In the genomic region with DNA sequence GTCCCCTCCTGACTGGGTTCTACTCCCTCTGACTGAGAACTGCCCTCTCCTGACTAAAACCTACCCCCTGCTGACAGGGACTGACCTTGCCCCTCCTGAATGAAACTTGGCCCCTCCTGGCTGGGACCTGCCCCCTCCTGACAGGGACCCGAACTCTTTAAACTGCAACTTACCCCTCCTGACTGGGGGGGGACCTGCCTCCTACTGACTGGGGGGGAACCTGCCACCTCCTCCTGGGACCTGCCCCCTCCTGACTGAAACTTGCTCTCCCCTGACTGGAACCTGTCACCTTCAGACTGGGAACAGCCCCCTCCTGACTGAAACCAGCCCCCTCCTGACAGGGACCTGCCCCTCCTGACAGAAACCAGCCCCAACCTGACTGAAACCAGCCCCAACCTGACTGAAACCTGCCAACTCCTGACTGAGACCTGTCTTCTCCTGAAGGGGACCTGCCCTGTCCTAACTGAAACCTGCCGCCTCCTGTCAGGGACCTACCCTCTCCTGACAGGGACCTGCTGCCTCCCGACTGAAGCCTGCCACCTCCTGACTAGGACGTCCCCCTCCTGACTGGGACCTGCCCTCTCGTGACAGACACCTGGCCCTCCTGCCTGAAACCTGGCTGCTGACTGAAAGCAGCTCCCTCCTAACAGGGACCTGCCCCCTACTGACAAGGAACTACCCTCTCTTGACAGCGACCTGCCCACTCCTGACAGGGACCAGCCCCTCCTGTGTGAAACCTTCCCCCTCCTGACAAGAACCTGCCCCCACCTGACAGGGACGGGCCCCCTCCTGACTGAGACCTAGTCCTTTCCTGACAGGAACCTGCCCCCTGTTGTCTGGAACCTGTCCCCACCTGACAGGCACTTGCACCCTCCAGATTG, we compare ENCODE assay signal across 17 cellular contexts.
DNase-seq lines count a peak whose midpoint lies in the region; ATAC-seq, FAIRE-seq and TF ChIP-seq lines count a peak whose summit lies in the region.
"Had no signal": no experiment of that assay in that cellular context is flagged by ENCODE, and none has a peak within 500 bp of the region (broad histone marks: within the 10 kb centered on the region; RNA-seq: fewer than 3 reads in every experiment).

No MANE protein-coding gene starts in this region.

- FAIRE-seq in HepG2 (lab: Jason Lieb, UNC) = no peak
- FAIRE-seq in frontal cortex (lab: Jason Lieb, UNC) = no peak
- FAIRE-seq: colon, small intestine, urothelium cell line had no signal

- no peaks in the 10 kb centered on the region for H3K36me3 ChIP-seq in HepG2 (replicated peaks in 1 of 2; ENCODE audit: control insufficient read depth in 1 of 2, insufficient read depth in 2 of 2, low read length in 2 of 2)
- H3K36me3 ChIP-seq in tibial artery = peaks cover 29 to 42% (median 36%) of the 10 kb centered on the region in 3 donors

- no peak overlapping the region for H3K4me3 Mint-ChIP-seq in T-helper 17 cell
- H3K4me3 Mint-ChIP-seq: activated CD4-positive, alpha-beta memory T cell treated with anti-CD3 and anti-CD28 coated beads, Interleukin-2, amount 10 ng/mL, durations not matched to agents 7 days and 5 days; activated naive CD4-positive, alpha-beta T cell treated with anti-CD3 and anti-CD28 coated beads, Interleukin-2, amount 10 ng/mL, durations not matched to agents 7 days and 5 days had no signal

- in situ Hi-C loops in HepG2 (cut with HindIII; ENCODE audit: extremely low pct_ligation_motif_present, low pct_unique_long_range_greater_than_20kb) = no loop called here

- TF ChIP-seq POLR2A in HepG2 (IDR thresholded peaks at IDR 0.05; ENCODE audit: insufficient read depth in 1 of 2, low read depth in 2 of 2, low read length in 2 of 2) = no peak

- no peak overlapping the region for H3K9ac ChIP-seq in HepG2 (ENCODE audit: insufficient read depth, low read depth, low read length)

- H3K4me3 ChIP-seq in HepG2 (replicated peaks in 1 of 3; ENCODE audit: insufficient read depth in 1 of 3, low read depth in 2 of 3, low read length in 3 of 3) = no peak overlapping the region
- H3K4me3 ChIP-seq in tibial artery = no peak overlapping the region

- H3K27me3 Mint-ChIP-seq in T-helper 17 cell = peaks cover 16% of the 10 kb centered on the region
- H3K27me3 Mint-ChIP-seq: activated CD4-positive, alpha-beta memory T cell treated with anti-CD3 and anti-CD28 coated beads, Interleukin-2, amount 10 ng/mL, durations not matched to agents 7 days and 5 days; activated naive CD4-positive, alpha-beta T cell treated with anti-CD3 and anti-CD28 coated beads, Interleukin-2, amount 10 ng/mL, durations not matched to agents 7 days and 5 days had no signal

- intact Hi-C loops in HepG2 (cut with micrococcal nuclease; ENCODE audit: unreplicated experiment) = no loop called here
- intact Hi-C loops in tibial artery (cut with DNase I; ENCODE audit: low total_unique reads) = no loop called here

- H4K20me1 ChIP-seq in HepG2 (ENCODE audit: insufficient read depth, low read length) = no peaks in the 10 kb centered on the region

- no peaks in the 10 kb centered on the region for H3K4me1 ChIP-seq in HepG2 (ENCODE audit: insufficient read depth, low read length)
- peaks cover 0 to 52% (median 39%) of the 10 kb centered on the region in 4 donors for H3K4me1 ChIP-seq in tibial artery

- 2% methylated on average over 7 of the region's 7 CpGs for WGBS in HepG2 (ENCODE audit: low lambda C conversion rate)

- POLR2A ChIA-PET in HepG2 (lab: Yijun Ruan, JAX) = no interaction called here

- no peaks in the 10 kb centered on the region for H3K36me3 Mint-ChIP-seq in activated naive CD4-positive, alpha-beta T cell treated with anti-CD3 and anti-CD28 coated beads, Interleukin-2, amount 50 U/mL, for 72 hours
- peaks cover 2% of the 10 kb centered on the region for H3K36me3 Mint-ChIP-seq in T-helper 17 cell (ENCODE audit: low read depth)
- H3K36me3 Mint-ChIP-seq: activated naive CD4-positive, alpha-beta T cell treated with anti-CD3 and anti-CD28 coated beads, Interleukin-2, amount 10 ng/mL, durations not matched to agents 7 days and 5 days had no signal

- H3K27me3 ChIP-seq in HepG2 (ENCODE audit: control insufficient read depth in 1 of 2, insufficient read depth in 2 of 2, low read length in 2 of 2) (peaks cover 8 to 51% of the 10 kb centered on the region in 2 experiments; a peak in 4 of 5 replicates), tibial artery (no peaks in the 10 kb centered on the region)

- no peak for TF ChIP-seq EP300 in HepG2 (IDR thresholded peaks at IDR 0.05; ENCODE audit: low read depth in 2 of 2, low read length in 2 of 2)
- no peak for TF ChIP-seq EP300 in HepG2 (CRISPR knock-in tag; IDR thresholded peaks at IDR 0.05; ENCODE audit: borderline replicate concordance)

- H3K27ac Mint-ChIP-seq in activated naive CD4-positive, alpha-beta T cell treated with anti-CD3 and anti-CD28 coated beads, Interleukin-2, amount 50 U/mL, for 72 hours = peak overlapping the region; percentile 24 to 70
- peak overlapping the region; percentile 51 for H3K27ac Mint-ChIP-seq in T-helper 17 cell
- H3K27ac Mint-ChIP-seq: activated CD4-positive, alpha-beta memory T cell treated with anti-CD3 and anti-CD28 coated beads, Interleukin-2, amount 10 ng/mL, durations not matched to agents 7 days and 5 days; activated naive CD4-positive, alpha-beta T cell treated with anti-CD3 and anti-CD28 coated beads, Interleukin-2, amount 10 ng/mL, durations not matched to agents 7 days and 5 days had no signal

- TF ChIP-seq CTCF in HepG2 (CRISPR knock-in tag; IDR thresholded peaks at IDR 0.05) = no peak
- TF ChIP-seq CTCF in tibial artery (IDR thresholded peaks at IDR 0.05) = no peak

- CTCF ChIA-PET in HepG2 (lab: Yijun Ruan, JAX; ENCODE audit: low intra/inter-chr PET ratio, low total read pairs) = no interaction called here

- H3K9me3 Mint-ChIP-seq in activated naive CD4-positive, alpha-beta T cell treated with anti-CD3 and anti-CD28 coated beads, Interleukin-2, amount 50 U/mL, for 72 hours = no peaks in the 10 kb centered on the region
- H3K9me3 Mint-ChIP-seq: activated CD4-positive, alpha-beta memory T cell treated with anti-CD3 and anti-CD28 coated beads, Interleukin-2, amount 10 ng/mL, durations not matched to agents 7 days and 5 days; activated naive CD4-positive, alpha-beta T cell treated with anti-CD3 and anti-CD28 coated beads, Interleukin-2, amount 10 ng/mL, durations not matched to agents 7 days and 5 days had no signal

- no peak for DNase-seq in activated naive CD4-positive, alpha-beta T cell treated with anti-CD3 and anti-CD28 coated beads, Interleukin-2, amount 50 U/mL, for 72 hours (ENCODE audit: low spot score in 2 of 2)
- no peak for DNase-seq in activated naive CD4-positive, alpha-beta T cell treated with Interleukin-2 at 50 U/mL for 16 hours
- DNase-seq in T-helper 17 cell (no peak), HepG2 (ENCODE audit: low spot score) (no peak), tibial artery (peak in 1 of 2 donors; percentile 20), COLO668 (lab: John Stamatoyannopoulos, UW; ENCODE audit: unreplicated experiment) (no peak), frontal cortex (ENCODE audit: low spot score in 2 of 2) (no peak)
- no peak for DNase-seq in stimulated activated CD4-positive, alpha-beta T cell treated with anti-CD3 and anti-CD28 coated beads, Interleukin-4, amount 100 ng/mL, for 4 hours
- DNase-seq: activated CD4-positive, alpha-beta memory T cell treated with anti-CD3 and anti-CD28 coated beads, Interleukin-2, amount 10 ng/mL, durations not matched to agents 7 days and 5 days; activated naive CD4-positive, alpha-beta T cell treated with anti-CD3 and anti-CD28 coated beads, Interleukin-2, amount 10 ng/mL, durations not matched to agents 7 days and 5 days; Karpas-422; NCI-H2107; OCI-M1; small intestine; T-helper 2 cell had no signal

- no TSS peak for BruUV-seq in HepG2 (replicated peaks; lab: Mats Ljungman, UMichigan)

- no peak for TF ChIP-seq RAD21 in HepG2 (CRISPR knock-in tag; IDR thresholded peaks at IDR 0.05)

- H2AFZ ChIP-seq in HepG2 (ENCODE audit: low read length) = no peak overlapping the region

- no peaks in the 10 kb centered on the region for H3K79me2 ChIP-seq in HepG2 (ENCODE audit: insufficient read depth, low read length)

- H3K4me2 ChIP-seq in HepG2 (ENCODE audit: low read depth, low read length) = no peak overlapping the region

- no peaks in the 10 kb centered on the region for H3K9me3 ChIP-seq in T-helper 17 cell (ENCODE audit: control insufficient read depth, low read length, poor library complexity, severe bottlenecking)
- no peaks in the 10 kb centered on the region for H3K9me3 ChIP-seq in HepG2 (ENCODE audit: low read length)
- no peaks in the 10 kb centered on the region for H3K9me3 ChIP-seq in tibial artery

- ATAC-seq in activated naive CD4-positive, alpha-beta T cell treated with anti-CD3 and anti-CD28 coated beads, Interleukin-2, amount 50 U/mL, for 72 hours = peak; percentile 38 to 39
- ATAC-seq in T-helper 17 cell (no peak), HepG2 (peak; percentile 21)

- H3K4me1 Mint-ChIP-seq in T-helper 17 cell = peaks cover 2% of the 10 kb centered on the region
- H3K4me1 Mint-ChIP-seq: activated CD4-positive, alpha-beta memory T cell treated with anti-CD3 and anti-CD28 coated beads, Interleukin-2, amount 10 ng/mL, durations not matched to agents 7 days and 5 days; activated naive CD4-positive, alpha-beta T cell treated with anti-CD3 and anti-CD28 coated beads, Interleukin-2, amount 10 ng/mL, durations not matched to agents 7 days and 5 days had no signal

- H3K27ac ChIP-seq in HepG2 (ENCODE audit: extremely low read length, insufficient read depth, low read length) (no peak overlapping the region), tibial artery (peak overlapping the region; percentile 77 to 78)

TF ChIP-seq in HepG2, 621 proteins besides CTCF, POLR2A, EP300 and RAD21 (continues in another document):
- TF ChIP-seq GPBP1L1 (CRISPR knock-in tag; IDR thresholded peaks at IDR 0.05) = no peak
- no peak for TF ChIP-seq NFKBIZ (CRISPR knock-in tag; IDR thresholded peaks at IDR 0.05)
- no peak for TF ChIP-seq IRF2 (CRISPR knock-in tag; IDR thresholded peaks at IDR 0.05)
- no peak for TF ChIP-seq SMAD1 (CRISPR knock-in tag; IDR thresholded peaks at IDR 0.05; ENCODE audit: borderline replicate concordance, low read depth)
- no peak for TF ChIP-seq PHF21A (CRISPR knock-in tag; IDR thresholded peaks at IDR 0.05)
- TF ChIP-seq ZNF773 (CRISPR knock-in tag; IDR thresholded peaks at IDR 0.05; ENCODE audit: borderline replicate concordance) = no peak
- no peak for TF ChIP-seq MAFK (conservative IDR thresholded peaks at IDR 0.05 in 1 of 2, IDR thresholded peaks at IDR 0.05 in 1 of 2; ENCODE audit: low read length in 2 of 2)
- TF ChIP-seq RXRB (CRISPR knock-in tag; IDR thresholded peaks at IDR 0.05; ENCODE audit: borderline replicate concordance) = no peak
